ENCODE assay signal across 8 cellular contexts in genomic region chr2:156334496-156335478, GRCh38. TPM values are rescaled to one million over a fixed set of nuclear protein-coding genes. Genes with fewer than 3 reads are reported as not detected.
DNase-seq lines count a peak whose midpoint lies in the region; ATAC-seq lines count a peak whose summit lies in the region.

No MANE protein-coding gene starts in this region.

- peaks cover 21% of the 10 kb centered on the region for H3K27me3 Mint-ChIP-seq in activated CD8-positive, alpha-beta T cell treated with anti-CD3 and anti-CD28 coated beads, Interleukin-2, amount 10 ng/mL, durations not matched to agents 7 days and 5 days (ENCODE audit: low read depth)

- peak overlapping the region; percentile 90 for H3K4me3 Mint-ChIP-seq in activated CD8-positive, alpha-beta T cell treated with anti-CD3 and anti-CD28 coated beads, Interleukin-2, amount 10 ng/mL, durations not matched to agents 7 days and 5 days

- peak overlapping the region; percentile 90 for H3K27ac Mint-ChIP-seq in activated CD8-positive, alpha-beta T cell treated with anti-CD3 and anti-CD28 coated beads, Interleukin-2, amount 10 ng/mL, durations not matched to agents 7 days and 5 days

- H3K9me3 Mint-ChIP-seq in activated CD8-positive, alpha-beta T cell treated with anti-CD3 and anti-CD28 coated beads, Interleukin-2, amount 10 ng/mL, durations not matched to agents 7 days and 5 days (ENCODE audit: insufficient read depth) = no peaks in the 10 kb centered on the region

- CTCF ChIA-PET in activated CD8-positive, alpha-beta T cell treated with anti-CD3 and anti-CD28 coated beads, Interleukin-2, amount 10 ng/mL, durations not matched to agents 7 days and 5 days (lab: Charles Lee) = interaction anchor here (0.6 to 3.3 kb wide), 27 partner anchors 8 to 254 kb away, joined by 3 to 46 read pairs (median 4); partner anchors contain the start of gene GPD2

- peak overlapping the region; percentile 56 for H3K4me3 ChIP-seq in ectodermal cell (ENCODE audit: insufficient read depth, low read depth, low read length)

- peak; percentile 74 to 87 for DNase-seq in activated CD8-positive, alpha-beta memory T cell treated with anti-CD3 and anti-CD28 coated beads for 1 hour (ENCODE audit: extremely low read depth in 1 of 2, low read depth in 1 of 2)
- no peak for DNase-seq in activated CD8-positive, alpha-beta memory T cell treated with anti-CD3 and anti-CD28 coated beads for 24 hours
- peak; percentile 91 for DNase-seq in NCI-H748 (lab: John Stamatoyannopoulos, UW; ENCODE audit: unreplicated experiment)
- peak; percentile 79 for DNase-seq in activated CD8-positive, alpha-beta T cell treated with anti-CD3 and anti-CD28 coated beads, Interleukin-2, amount 10 ng/mL, durations not matched to agents 7 days and 5 days
- peak; percentile 92 for DNase-seq in medulla oblongata (ENCODE audit: extremely low spot score)
- peak; percentile 71 to 78 (median 72) for DNase-seq in stimulated activated CD4-positive, alpha-beta T cell treated with anti-CD3 and anti-CD28 coated beads, TNF-alpha, amount 100 ng/mL, for 48 hours (ENCODE audit: low read depth in 3 of 3)

- peaks cover 6% of the 10 kb centered on the region for H3K4me1 ChIP-seq in ectodermal cell (ENCODE audit: control insufficient read depth, insufficient read depth, low read length)

- peak overlapping the region; percentile 2 for H3K27ac ChIP-seq in ectodermal cell (ENCODE audit: insufficient read depth, low read depth, low read length, poor library complexity, severe bottlenecking)

- peaks cover 35% of the 10 kb centered on the region for H3K27me3 ChIP-seq in ectodermal cell (ENCODE audit: control insufficient read depth, insufficient read depth, low read length, poor library complexity, severe bottlenecking)

- peaks cover 57% of the 10 kb centered on the region for H3K4me1 Mint-ChIP-seq in activated CD8-positive, alpha-beta T cell treated with anti-CD3 and anti-CD28 coated beads, Interleukin-2, amount 10 ng/mL, durations not matched to agents 7 days and 5 days (ENCODE audit: low read depth)

- no peaks in the 10 kb centered on the region for H3K9me3 ChIP-seq in ectodermal cell (ENCODE audit: control insufficient read depth, low read length)

- ATAC-seq in HG03159 (IDR thresholded peaks at IDR 0.05; ENCODE audit: unreplicated experiment) = peak; percentile 10
- peak; percentile 31 for ATAC-seq in activated CD8-positive, alpha-beta T cell treated with anti-CD3 and anti-CD28 coated beads, Interleukin-2, amount 10 ng/mL, durations not matched to agents 7 days and 5 days

- H3K36me3 ChIP-seq in ectodermal cell (ENCODE audit: control insufficient read depth, insufficient read depth, low read length) = no peaks in the 10 kb centered on the region

- POLR2A ChIA-PET in activated CD8-positive, alpha-beta T cell treated with anti-CD3 and anti-CD28 coated beads, Interleukin-2, amount 10 ng/mL, durations not matched to agents 7 days and 5 days (lab: Charles Lee) = interaction anchor here (0.5 to 2.7 kb wide), 6 partner anchors 8 to 743 kb away, joined by 3 to 21 read pairs (median 4); no protein-coding TSS in a partner anchor

- WGBS in ectodermal cell, 2 experiments = 2 to 3% methylated on average over 38 to 40 of the region's 40 CpGs

- peaks cover 12% of the 10 kb centered on the region for H3K36me3 Mint-ChIP-seq in activated CD8-positive, alpha-beta T cell treated with anti-CD3 and anti-CD28 coated beads, Interleukin-2, amount 10 ng/mL, durations not matched to agents 7 days and 5 days (ENCODE audit: low read depth)

RNA-seq across cellular contexts. Expression of gene NR4A2, which starts 2.3 kb away (rescaled TPM):
- total RNA-seq in activated CD8-positive, alpha-beta T cell treated with anti-CD3 and anti-CD28 coated beads, Interleukin-2, amount 10 ng/mL, durations not matched to agents 7 days and 5 days = 1 to 10 TPM; 1.9 to 2.0 TPM
- polyA plus RNA-seq in ectodermal cell (2013, experiment 1 of 4) = 1.6 TPM
- 1.4 TPM for polyA plus RNA-seq in ectodermal cell (2013, experiment 2 of 4)
- polyA plus RNA-seq in ectodermal cell (2013, experiment 3 of 4) = 1.6 TPM
- polyA plus RNA-seq in ectodermal cell (2013, experiment 4 of 4) = 1.6 TPM
